ENCODE assay signal across 9 cellular contexts in genomic region chr2:113282747-113283533, GRCh38. TPM values are rescaled to one million over a fixed set of nuclear protein-coding genes. Genes with fewer than 3 reads are reported as not detected.
A peak's percentile ranks its signal among the peaks of the same experiment; 100 is the strongest.
DNase-seq lines count a peak whose midpoint lies in the region; ATAC-seq and TF ChIP-seq lines count a peak whose summit lies in the region.
"Had no signal": no experiment of that assay in that cellular context is flagged by ENCODE, and none has a peak within 500 bp of the region (broad histone marks: within the 10 kb centered on the region; RNA-seq: fewer than 3 reads in every experiment).

No MANE protein-coding gene starts in this region.

- no peak overlapping the region for H3K27ac Mint-ChIP-seq in mesothelial cell of epicardium
- H3K27ac Mint-ChIP-seq in activated CD4-positive, alpha-beta T cell treated with anti-CD3 and anti-CD28 coated beads, Interleukin-2, amount 10 ng/mL, durations not matched to agents 24 days and 14 days = no peak overlapping the region

- peak; percentile 42 for TF ChIP-seq POLR2A in right lobe of liver (IDR thresholded peaks at IDR 0.05)

- ATAC-seq in Right ventricle myocardium inferior (peak; percentile 52), right lobe of liver (peak; percentile 67 to 83 (median 74)), HG03135 (IDR thresholded peaks at IDR 0.05; ENCODE audit: unreplicated experiment) (no peak)

- H3K27me3 Mint-ChIP-seq in mesothelial cell of epicardium (ENCODE audit: low read depth) = peaks cover 86% of the 10 kb centered on the region
- peaks cover 58% of the 10 kb centered on the region for H3K27me3 Mint-ChIP-seq in activated CD4-positive, alpha-beta T cell treated with anti-CD3 and anti-CD28 coated beads, Interleukin-2, amount 10 ng/mL, durations not matched to agents 24 days and 14 days

- TF ChIP-seq CTCF in brain microvascular endothelial cell (IDR thresholded peaks at IDR 0.05; ENCODE audit: low read depth, low read length, missing control alignments) (peak; percentile 45), right lobe of liver (IDR thresholded peaks at IDR 0.05) (peak; percentile 19 to 59 (median 38)), mesothelial cell of epicardium (IDR thresholded peaks at IDR 0.05; ENCODE audit: unreplicated experiment) (no peak)

- H3K4me1 Mint-ChIP-seq in mesothelial cell of epicardium = peaks cover 2% of the 10 kb centered on the region
- no peaks in the 10 kb centered on the region for H3K4me1 Mint-ChIP-seq in activated CD4-positive, alpha-beta T cell treated with anti-CD3 and anti-CD28 coated beads, Interleukin-2, amount 10 ng/mL, durations not matched to agents 24 days and 14 days

- no peaks in the 10 kb centered on the region for H3K36me3 Mint-ChIP-seq in mesothelial cell of epicardium
- no peaks in the 10 kb centered on the region for H3K36me3 Mint-ChIP-seq in activated CD4-positive, alpha-beta T cell treated with anti-CD3 and anti-CD28 coated beads, Interleukin-2, amount 10 ng/mL, durations not matched to agents 24 days and 14 days (ENCODE audit: low read depth)

- H3K36me3 ChIP-seq in brain microvascular endothelial cell (replicated peaks) (no peaks in the 10 kb centered on the region), right lobe of liver (no peaks in the 10 kb centered on the region)

- H3K4me3 Mint-ChIP-seq in mesothelial cell of epicardium = no peak overlapping the region
- no peak overlapping the region for H3K4me3 Mint-ChIP-seq in activated CD4-positive, alpha-beta T cell treated with anti-CD3 and anti-CD28 coated beads, Interleukin-2, amount 10 ng/mL, durations not matched to agents 24 days and 14 days

- peaks cover 0 to 53% (median 27%) of the 10 kb centered on the region in 4 donors for H3K4me1 ChIP-seq in right lobe of liver

- DNase-seq in Right ventricle myocardium inferior (ENCODE audit: missing footprints) = peak; percentile 76
- no peak for DNase-seq in cardiac septum (ENCODE audit: low spot score)
- DNase-seq in brain microvascular endothelial cell = no peak
- DNase-seq in right lobe of liver = peak; percentile 87 to 97 (median 95)
- no peak for DNase-seq in mesothelial cell of epicardium (ENCODE audit: low spot score in 2 of 2, unreplicated experiment in 2 of 2)
- DNase-seq in GM19240 (ENCODE audit: insufficient read length, low spot score) = no peak
- DNase-seq in activated CD4-positive, alpha-beta T cell treated with anti-CD3 and anti-CD28 coated beads, Interleukin-2, amount 10 ng/mL, durations not matched to agents 24 days and 14 days = no peak
- DNase-seq: NCI-H1092 treated with DMSO at 0.1 percent for 48 hours had no signal

- H3K27me3 ChIP-seq in brain microvascular endothelial cell (replicated peaks) (peaks cover 11% of the 10 kb centered on the region), right lobe of liver (no peaks in the 10 kb centered on the region)

- 15% methylated on average over 9 of the region's 12 CpGs for WGBS in right lobe of liver (ENCODE audit: insufficient coverage, low coverage, low lambda C conversion rate, missing lambda C conversion rate)

- H3K9me3 ChIP-seq in right lobe of liver = no peaks in the 10 kb centered on the region

- no peaks in the 10 kb centered on the region for H3K9me3 Mint-ChIP-seq in mesothelial cell of epicardium
- no peaks in the 10 kb centered on the region for H3K9me3 Mint-ChIP-seq in activated CD4-positive, alpha-beta T cell treated with anti-CD3 and anti-CD28 coated beads, Interleukin-2, amount 10 ng/mL, durations not matched to agents 24 days and 14 days

- H3K4me3 ChIP-seq in brain microvascular endothelial cell (ENCODE audit: low read depth, low read length) (no peak overlapping the region), right lobe of liver (peak overlapping the region in 1 of 3 donors; percentile 1)

- H3K27ac ChIP-seq in brain microvascular endothelial cell (peak overlapping the region; percentile 80), right lobe of liver (peak overlapping the region; percentile 80 to 95 (median 92))

- in situ Hi-C loops in brain microvascular endothelial cell (cut with HindIII; ENCODE audit: low pct_ligation_motif_present, low sequenced_read_pairs) = no loop called here

- intact Hi-C loops in Right ventricle myocardium inferior (cut with DNase I) = no loop called here
- intact Hi-C loops in cardiac septum (cut with DNase I) = no loop called here
- intact Hi-C loops in right lobe of liver (cut with DNase I) = no loop called here
- intact Hi-C loops in activated CD4-positive, alpha-beta T cell treated with anti-CD3 and anti-CD28 coated beads, Interleukin-2, amount 10 ng/mL, durations not matched to agents 24 days and 14 days (cut with micrococcal nuclease) = no loop called here

RNA-seq across cellular contexts. Expression of gene PAX8, which starts 4.2 kb away (rescaled TPM):
- total RNA-seq in Right ventricle myocardium inferior (0.60 TPM), cardiac septum (0.35 TPM), right lobe of liver (1 to 10 TPM in 2 of 6 experiments, under 1 TPM in 4; 0.27 to 1.9 (median 0.86) TPM), mesothelial cell of epicardium (0.13 to 0.31 TPM in 2 of 3 replicates, not detected in the other)
- 0.45 and 0.77 TPM in 2 replicates for total RNA-seq in activated CD4-positive, alpha-beta T cell treated with anti-CD3 and anti-CD28 coated beads, Interleukin-2, amount 10 ng/mL, durations not matched to agents 24 days and 14 days

Comparison
In these comparisons a context has a peak if more than half of its experiments do, and no peak if none do; other contexts are left out.
1. DNase-seq: peak in Right ventricle myocardium inferior (single experiment) and right lobe of liver (3 of 3); none in cardiac septum (single experiment), brain microvascular endothelial cell (single experiment), mesothelial cell of epicardium (0 of 2), GM19240 (single experiment) and activated CD4-positive, alpha-beta T cell treated with anti-CD3 and anti-CD28 coated beads, Interleukin-2, amount 10 ng/mL, durations not matched to agents 24 days and 14 days (single experiment).